ENCODE assay signal across 1 cellular context in genomic region chr2:85275984-85276540, GRCh38.
TF ChIP-seq lines count a peak whose summit lies in the region.

No MANE protein-coding gene starts in this region.

TF ChIP-seq in GM23338, 12 proteins besides CTCF, POLR2A, EP300 and RAD21 (continued from another document):
- no peak for TF ChIP-seq ETS1 (IDR thresholded peaks at IDR 0.05)
- no peak for TF ChIP-seq POLR2AphosphoS5 (IDR thresholded peaks at IDR 0.05; ENCODE audit: low read depth)
